1 cellular context compared by ENCODE assay signal in the genomic region with DNA sequence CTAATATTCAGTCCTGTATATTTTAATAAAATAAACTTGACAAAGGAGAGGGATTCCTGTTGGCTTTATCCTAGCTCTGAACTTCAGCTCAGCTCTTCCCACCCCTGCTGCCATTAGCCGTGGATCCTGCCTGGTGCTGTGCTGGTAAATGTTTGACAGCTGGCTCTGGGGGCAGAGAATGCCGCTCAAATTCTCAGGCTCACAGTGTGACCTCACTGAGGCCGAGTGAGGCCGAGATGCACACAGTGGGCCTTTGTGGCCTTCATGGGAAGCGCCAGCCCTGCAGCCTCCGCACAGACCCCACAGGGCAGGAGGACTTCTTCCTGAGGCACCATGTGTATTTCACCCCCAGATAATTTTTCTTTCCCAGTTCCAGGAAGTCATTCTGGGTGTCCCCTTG.
TF ChIP-seq lines count a peak whose summit lies in the region.

No MANE protein-coding gene starts in this region.

TF ChIP-seq in HepG2, 621 proteins besides CTCF, POLR2A, EP300 and RAD21:
- TF ChIP-seq, protein P1, sequence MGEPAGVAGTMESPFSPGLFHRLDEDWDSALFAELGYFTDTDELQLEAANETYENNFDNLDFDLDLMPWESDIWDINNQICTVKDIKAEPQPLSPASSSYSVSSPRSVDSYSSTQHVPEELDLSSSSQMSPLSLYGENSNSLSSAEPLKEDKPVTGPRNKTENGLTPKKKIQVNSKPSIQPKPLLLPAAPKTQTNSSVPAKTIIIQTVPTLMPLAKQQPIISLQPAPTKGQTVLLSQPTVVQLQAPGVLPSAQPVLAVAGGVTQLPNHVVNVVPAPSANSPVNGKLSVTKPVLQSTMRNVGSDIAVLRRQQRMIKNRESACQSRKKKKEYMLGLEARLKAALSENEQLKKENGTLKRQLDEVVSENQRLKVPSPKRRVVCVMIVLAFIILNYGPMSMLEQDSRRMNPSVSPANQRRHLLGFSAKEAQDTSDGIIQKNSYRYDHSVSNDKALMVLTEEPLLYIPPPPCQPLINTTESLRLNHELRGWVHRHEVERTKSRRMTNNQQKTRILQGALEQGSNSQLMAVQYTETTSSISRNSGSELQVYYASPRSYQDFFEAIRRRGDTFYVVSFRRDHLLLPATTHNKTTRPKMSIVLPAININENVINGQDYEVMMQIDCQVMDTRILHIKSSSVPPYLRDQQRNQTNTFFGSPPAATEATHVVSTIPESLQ (CRISPR knock-in tag; conservative IDR thresholded peaks at IDR 0.05): no peak
- peak; percentile 51; the same call in 1 of the 2 replicates for TF ChIP-seq ZSCAN25 (CRISPR knock-in tag; IDR thresholded peaks at IDR 0.05)
- TF ChIP-seq, protein P2, sequence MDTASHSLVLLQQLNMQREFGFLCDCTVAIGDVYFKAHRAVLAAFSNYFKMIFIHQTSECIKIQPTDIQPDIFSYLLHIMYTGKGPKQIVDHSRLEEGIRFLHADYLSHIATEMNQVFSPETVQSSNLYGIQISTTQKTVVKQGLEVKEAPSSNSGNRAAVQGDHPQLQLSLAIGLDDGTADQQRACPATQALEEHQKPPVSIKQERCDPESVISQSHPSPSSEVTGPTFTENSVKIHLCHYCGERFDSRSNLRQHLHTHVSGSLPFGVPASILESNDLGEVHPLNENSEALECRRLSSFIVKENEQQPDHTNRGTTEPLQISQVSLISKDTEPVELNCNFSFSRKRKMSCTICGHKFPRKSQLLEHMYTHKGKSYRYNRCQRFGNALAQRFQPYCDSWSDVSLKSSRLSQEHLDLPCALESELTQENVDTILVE (CRISPR knock-in tag; IDR thresholded peaks at IDR 0.05): no peak
- TF ChIP-seq, protein P3, sequence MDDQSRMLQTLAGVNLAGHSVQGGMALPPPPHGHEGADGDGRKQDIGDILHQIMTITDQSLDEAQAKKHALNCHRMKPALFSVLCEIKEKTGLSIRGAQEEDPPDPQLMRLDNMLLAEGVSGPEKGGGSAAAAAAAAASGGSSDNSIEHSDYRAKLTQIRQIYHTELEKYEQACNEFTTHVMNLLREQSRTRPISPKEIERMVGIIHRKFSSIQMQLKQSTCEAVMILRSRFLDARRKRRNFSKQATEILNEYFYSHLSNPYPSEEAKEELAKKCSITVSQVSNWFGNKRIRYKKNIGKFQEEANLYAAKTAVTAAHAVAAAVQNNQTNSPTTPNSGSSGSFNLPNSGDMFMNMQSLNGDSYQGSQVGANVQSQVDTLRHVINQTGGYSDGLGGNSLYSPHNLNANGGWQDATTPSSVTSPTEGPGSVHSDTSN (CRISPR knock-in tag; IDR thresholded peaks at IDR 0.05; ENCODE audit: borderline replicate concordance): no peak
- TF ChIP-seq MTA1 (CRISPR knock-in tag; IDR thresholded peaks at IDR 0.05; ENCODE audit: borderline replicate concordance): no peak; the same call in 1 of the 2 replicates
- TF ChIP-seq ZFP62 (CRISPR knock-in tag; IDR thresholded peaks at IDR 0.05): no peak
- no peak for TF ChIP-seq FOSL2 (CRISPR knock-in tag; IDR thresholded peaks at IDR 0.05)
- 0 out of 2 replicates have a peak, but pooled peaks have one; percentile 10 for TF ChIP-seq NCOA1 (CRISPR knock-in tag; IDR thresholded peaks at IDR 0.05)
- TF ChIP-seq ZNF674 (CRISPR knock-in tag; IDR thresholded peaks at IDR 0.05; ENCODE audit: low read depth): no peak
- TF ChIP-seq TOPORS (CRISPR knock-in tag; IDR thresholded peaks at IDR 0.05): peak; percentile 18; the same call in 1 of the 2 replicates
- TF ChIP-seq NR3C1 (CRISPR knock-in tag; IDR thresholded peaks at IDR 0.05): no peak
- 0 out of 2 replicates have a peak, but pooled peaks have one; percentile 7 for TF ChIP-seq NR2F2 (IDR thresholded peaks at IDR 0.05; ENCODE audit: borderline replicate concordance, low read depth)
- no peak for TF ChIP-seq FOXK1 (CRISPR knock-in tag; IDR thresholded peaks at IDR 0.05; ENCODE audit: borderline replicate concordance, low read depth)
- TF ChIP-seq, protein P4, sequence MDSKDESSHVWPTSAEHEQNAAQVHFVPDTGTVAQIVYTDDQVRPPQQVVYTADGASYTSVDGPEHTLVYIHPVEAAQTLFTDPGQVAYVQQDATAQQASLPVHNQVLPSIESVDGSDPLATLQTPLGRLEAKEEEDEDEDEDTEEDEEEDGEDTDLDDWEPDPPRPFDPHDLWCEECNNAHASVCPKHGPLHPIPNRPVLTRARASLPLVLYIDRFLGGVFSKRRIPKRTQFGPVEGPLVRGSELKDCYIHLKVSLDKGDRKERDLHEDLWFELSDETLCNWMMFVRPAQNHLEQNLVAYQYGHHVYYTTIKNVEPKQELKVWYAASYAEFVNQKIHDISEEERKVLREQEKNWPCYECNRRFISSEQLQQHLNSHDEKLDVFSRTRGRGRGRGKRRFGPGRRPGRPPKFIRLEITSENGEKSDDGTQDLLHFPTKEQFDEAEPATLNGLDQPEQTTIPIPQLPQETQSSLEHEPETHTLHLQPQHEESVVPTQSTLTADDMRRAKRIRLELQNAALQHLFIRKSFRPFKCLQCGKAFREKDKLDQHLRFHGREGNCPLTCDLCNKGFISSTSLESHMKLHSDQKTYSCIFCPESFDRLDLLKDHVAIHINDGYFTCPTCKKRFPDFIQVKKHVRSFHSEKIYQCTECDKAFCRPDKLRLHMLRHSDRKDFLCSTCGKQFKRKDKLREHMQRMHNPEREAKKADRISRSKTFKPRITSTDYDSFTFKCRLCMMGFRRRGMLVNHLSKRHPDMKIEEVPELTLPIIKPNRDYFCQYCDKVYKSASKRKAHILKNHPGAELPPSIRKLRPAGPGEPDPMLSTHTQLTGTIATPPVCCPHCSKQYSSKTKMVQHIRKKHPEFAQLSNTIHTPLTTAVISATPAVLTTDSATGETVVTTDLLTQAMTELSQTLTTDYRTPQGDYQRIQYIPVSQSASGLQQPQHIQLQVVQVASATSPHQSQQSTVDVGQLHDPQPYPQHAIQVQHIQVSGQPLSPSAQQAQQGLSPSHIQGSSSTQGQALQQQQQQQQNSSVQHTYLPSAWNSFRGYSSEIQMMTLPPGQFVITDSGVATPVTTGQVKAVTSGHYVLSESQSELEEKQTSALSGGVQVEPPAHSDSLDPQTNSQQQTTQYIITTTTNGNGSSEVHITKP (CRISPR knock-in tag; IDR thresholded peaks at IDR 0.05; ENCODE audit: low read depth): peak; percentile 8; the same call in 1 of the 2 replicates
- TF ChIP-seq, protein P5, sequence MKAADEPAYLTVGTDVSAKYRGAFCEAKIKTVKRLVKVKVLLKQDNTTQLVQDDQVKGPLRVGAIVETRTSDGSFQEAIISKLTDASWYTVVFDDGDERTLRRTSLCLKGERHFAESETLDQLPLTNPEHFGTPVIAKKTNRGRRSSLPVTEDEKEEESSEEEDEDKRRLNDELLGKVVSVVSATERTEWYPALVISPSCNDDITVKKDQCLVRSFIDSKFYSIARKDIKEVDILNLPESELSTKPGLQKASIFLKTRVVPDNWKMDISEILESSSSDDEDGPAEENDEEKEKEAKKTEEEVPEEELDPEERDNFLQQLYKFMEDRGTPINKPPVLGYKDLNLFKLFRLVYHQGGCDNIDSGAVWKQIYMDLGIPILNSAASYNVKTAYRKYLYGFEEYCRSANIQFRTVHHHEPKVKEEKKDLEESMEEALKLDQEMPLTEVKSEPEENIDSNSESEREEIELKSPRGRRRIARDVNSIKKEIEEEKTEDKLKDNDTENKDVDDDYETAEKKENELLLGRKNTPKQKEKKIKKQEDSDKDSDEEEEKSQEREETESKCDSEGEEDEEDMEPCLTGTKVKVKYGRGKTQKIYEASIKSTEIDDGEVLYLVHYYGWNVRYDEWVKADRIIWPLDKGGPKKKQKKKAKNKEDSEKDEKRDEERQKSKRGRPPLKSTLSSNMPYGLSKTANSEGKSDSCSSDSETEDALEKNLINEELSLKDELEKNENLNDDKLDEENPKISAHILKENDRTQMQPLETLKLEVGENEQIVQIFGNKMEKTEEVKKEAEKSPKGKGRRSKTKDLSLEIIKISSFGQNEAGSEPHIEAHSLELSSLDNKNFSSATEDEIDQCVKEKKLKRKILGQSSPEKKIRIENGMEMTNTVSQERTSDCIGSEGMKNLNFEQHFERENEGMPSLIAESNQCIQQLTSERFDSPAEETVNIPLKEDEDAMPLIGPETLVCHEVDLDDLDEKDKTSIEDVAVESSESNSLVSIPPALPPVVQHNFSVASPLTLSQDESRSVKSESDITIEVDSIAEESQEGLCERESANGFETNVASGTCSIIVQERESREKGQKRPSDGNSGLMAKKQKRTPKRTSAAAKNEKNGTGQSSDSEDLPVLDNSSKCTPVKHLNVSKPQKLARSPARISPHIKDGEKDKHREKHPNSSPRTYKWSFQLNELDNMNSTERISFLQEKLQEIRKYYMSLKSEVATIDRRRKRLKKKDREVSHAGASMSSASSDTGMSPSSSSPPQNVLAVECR (CRISPR knock-in tag; IDR thresholded peaks at IDR 0.05; ENCODE audit: borderline replicate concordance): peak; percentile 7; the same call in 1 of the 2 replicates
- peak; percentile 5 for TF ChIP-seq SKI (IDR thresholded peaks at IDR 0.05; ENCODE audit: partially characterized antibody)
- TF ChIP-seq, protein P6, sequence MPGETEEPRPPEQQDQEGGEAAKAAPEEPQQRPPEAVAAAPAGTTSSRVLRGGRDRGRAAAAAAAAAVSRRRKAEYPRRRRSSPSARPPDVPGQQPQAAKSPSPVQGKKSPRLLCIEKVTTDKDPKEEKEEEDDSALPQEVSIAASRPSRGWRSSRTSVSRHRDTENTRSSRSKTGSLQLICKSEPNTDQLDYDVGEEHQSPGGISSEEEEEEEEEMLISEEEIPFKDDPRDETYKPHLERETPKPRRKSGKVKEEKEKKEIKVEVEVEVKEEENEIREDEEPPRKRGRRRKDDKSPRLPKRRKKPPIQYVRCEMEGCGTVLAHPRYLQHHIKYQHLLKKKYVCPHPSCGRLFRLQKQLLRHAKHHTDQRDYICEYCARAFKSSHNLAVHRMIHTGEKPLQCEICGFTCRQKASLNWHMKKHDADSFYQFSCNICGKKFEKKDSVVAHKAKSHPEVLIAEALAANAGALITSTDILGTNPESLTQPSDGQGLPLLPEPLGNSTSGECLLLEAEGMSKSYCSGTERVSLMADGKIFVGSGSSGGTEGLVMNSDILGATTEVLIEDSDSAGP (CRISPR knock-in tag; IDR thresholded peaks at IDR 0.05; ENCODE audit: borderline replicate concordance): no peak
- peak; percentile 85 for TF ChIP-seq ZKSCAN1 (IDR thresholded peaks at IDR 0.05; ENCODE audit: low read length)
- no peak for TF ChIP-seq LCORL (IDR thresholded peaks at IDR 0.05)
- TF ChIP-seq LCORL (CRISPR knock-in tag; IDR thresholded peaks at IDR 0.05): 0 out of 2 replicates have a peak, but pooled peaks have one; percentile 6
- TF ChIP-seq NCOA5 (CRISPR knock-in tag; IDR thresholded peaks at IDR 0.05): no peak
- 0 out of 2 replicates have a peak, but pooled peaks have one; percentile 16 for TF ChIP-seq REPIN1 (CRISPR knock-in tag; IDR thresholded peaks at IDR 0.05; ENCODE audit: borderline replicate concordance, low read depth)
- TF ChIP-seq, protein P7, sequence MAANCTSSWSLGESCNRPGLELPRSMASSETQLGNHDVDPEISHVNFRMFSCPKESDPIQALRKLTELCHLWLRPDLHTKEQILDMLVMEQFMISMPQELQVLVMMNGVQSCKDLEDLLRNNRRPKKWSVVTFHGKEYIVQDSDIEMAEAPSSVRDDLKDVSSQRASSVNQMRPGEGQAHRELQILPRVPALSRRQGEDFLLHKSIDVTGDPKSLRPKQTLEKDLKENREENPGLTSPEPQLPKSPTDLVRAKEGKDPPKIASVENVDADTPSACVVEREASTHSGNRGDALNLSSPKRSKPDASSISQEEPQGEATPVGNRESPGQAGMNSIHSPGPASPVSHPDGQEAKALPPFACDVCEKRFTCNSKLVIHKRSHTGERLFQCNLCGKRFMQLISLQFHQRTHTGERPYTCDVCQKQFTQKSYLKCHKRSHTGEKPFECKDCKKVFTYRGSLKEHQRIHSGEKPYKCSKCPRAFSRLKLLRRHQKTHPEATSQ (CRISPR knock-in tag; IDR thresholded peaks at IDR 0.05; ENCODE audit: borderline replicate concordance): 0 out of 2 replicates have a peak, but pooled peaks have one; percentile 32
